In the genomic region with DNA sequence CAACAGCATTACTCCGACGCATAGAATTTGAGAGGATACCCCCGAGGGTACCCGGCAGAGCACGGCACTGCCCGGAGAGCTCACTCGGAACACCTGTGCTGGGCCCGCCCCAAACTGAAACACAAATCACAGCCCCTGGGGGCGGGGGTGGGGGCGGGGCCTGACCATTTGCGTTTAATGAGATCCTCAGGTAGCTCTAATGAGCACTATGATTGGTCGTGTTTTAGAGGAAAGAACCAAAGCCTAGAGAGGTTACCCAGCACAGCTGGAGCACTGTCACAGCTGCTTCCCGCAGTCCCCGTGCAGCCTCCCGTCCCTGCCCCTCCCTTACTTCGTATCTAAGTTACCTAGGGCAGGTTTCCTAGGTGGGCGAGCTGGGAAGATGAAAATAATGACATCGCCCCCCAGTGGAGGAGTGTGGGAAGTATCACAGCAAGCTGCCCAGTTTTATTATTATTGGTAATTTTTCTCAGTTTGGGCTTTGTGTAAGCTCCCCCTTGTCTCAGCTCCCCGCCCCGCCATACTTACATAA, we compare ENCODE assay signal across 1 cellular context.
TF ChIP-seq lines count a peak whose summit lies in the region.

No MANE protein-coding gene starts in this region.

TF ChIP-seq in HCT116, 20 proteins besides CTCF, POLR2A, EP300 and RAD21:
- TF ChIP-seq, protein P1, sequence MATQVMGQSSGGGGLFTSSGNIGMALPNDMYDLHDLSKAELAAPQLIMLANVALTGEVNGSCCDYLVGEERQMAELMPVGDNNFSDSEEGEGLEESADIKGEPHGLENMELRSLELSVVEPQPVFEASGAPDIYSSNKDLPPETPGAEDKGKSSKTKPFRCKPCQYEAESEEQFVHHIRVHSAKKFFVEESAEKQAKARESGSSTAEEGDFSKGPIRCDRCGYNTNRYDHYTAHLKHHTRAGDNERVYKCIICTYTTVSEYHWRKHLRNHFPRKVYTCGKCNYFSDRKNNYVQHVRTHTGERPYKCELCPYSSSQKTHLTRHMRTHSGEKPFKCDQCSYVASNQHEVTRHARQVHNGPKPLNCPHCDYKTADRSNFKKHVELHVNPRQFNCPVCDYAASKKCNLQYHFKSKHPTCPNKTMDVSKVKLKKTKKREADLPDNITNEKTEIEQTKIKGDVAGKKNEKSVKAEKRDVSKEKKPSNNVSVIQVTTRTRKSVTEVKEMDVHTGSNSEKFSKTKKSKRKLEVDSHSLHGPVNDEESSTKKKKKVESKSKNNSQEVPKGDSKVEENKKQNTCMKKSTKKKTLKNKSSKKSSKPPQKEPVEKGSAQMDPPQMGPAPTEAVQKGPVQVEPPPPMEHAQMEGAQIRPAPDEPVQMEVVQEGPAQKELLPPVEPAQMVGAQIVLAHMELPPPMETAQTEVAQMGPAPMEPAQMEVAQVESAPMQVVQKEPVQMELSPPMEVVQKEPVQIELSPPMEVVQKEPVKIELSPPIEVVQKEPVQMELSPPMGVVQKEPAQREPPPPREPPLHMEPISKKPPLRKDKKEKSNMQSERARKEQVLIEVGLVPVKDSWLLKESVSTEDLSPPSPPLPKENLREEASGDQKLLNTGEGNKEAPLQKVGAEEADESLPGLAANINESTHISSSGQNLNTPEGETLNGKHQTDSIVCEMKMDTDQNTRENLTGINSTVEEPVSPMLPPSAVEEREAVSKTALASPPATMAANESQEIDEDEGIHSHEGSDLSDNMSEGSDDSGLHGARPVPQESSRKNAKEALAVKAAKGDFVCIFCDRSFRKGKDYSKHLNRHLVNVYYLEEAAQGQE (IDR thresholded peaks at IDR 0.05; ENCODE audit: low read depth), result no peak
- TF ChIP-seq, protein P2, sequence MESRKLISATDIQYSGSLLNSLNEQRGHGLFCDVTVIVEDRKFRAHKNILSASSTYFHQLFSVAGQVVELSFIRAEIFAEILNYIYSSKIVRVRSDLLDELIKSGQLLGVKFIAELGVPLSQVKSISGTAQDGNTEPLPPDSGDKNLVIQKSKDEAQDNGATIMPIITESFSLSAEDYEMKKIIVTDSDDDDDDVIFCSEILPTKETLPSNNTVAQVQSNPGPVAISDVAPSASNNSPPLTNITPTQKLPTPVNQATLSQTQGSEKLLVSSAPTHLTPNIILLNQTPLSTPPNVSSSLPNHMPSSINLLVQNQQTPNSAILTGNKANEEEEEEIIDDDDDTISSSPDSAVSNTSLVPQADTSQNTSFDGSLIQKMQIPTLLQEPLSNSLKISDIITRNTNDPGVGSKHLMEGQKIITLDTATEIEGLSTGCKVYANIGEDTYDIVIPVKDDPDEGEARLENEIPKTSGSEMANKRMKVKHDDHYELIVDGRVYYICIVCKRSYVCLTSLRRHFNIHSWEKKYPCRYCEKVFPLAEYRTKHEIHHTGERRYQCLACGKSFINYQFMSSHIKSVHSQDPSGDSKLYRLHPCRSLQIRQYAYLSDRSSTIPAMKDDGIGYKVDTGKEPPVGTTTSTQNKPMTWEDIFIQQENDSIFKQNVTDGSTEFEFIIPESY (IDR thresholded peaks at IDR 0.05; ENCODE audit: extremely low read depth, insufficient replicate concordance, low read length), result no peak
- TF ChIP-seq POLR2AphosphoS5 (IDR thresholded peaks at IDR 0.05; ENCODE audit: low read depth, low read length) (no peak), ZNF274 (IDR thresholded peaks at IDR 0.05; ENCODE audit: low read depth, low read length) (no peak), ZFX (IDR thresholded peaks at IDR 0.05) (no peak), CBX3 (IDR thresholded peaks at IDR 0.05; ENCODE audit: low read depth) (no peak), SRF (IDR thresholded peaks at IDR 0.05; ENCODE audit: low read depth) (no peak), JUND (IDR thresholded peaks at IDR 0.05) (no peak), CEBPB (IDR thresholded peaks at IDR 0.05; ENCODE audit: low read depth) (no peak), SP1 (IDR thresholded peaks at IDR 0.05; ENCODE audit: low read depth) (no peak), FOSL1 (IDR thresholded peaks at IDR 0.05; ENCODE audit: low read depth) (no peak), MAX (IDR thresholded peaks at IDR 0.05) (no peak)
- TF ChIP-seq, protein P3, sequence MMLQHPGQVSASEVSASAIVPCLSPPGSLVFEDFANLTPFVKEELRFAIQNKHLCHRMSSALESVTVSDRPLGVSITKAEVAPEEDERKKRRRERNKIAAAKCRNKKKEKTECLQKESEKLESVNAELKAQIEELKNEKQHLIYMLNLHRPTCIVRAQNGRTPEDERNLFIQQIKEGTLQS (IDR thresholded peaks at IDR 0.05), result no peak
